22 cellular contexts compared by ENCODE assay signal in genomic region chr3:89571707-89572106, GRCh38.
A peak's percentile ranks its signal among the peaks of the same experiment; 100 is the strongest.
DNase-seq lines count a peak whose midpoint lies in the region; ATAC-seq and TF ChIP-seq lines count a peak whose summit lies in the region.
"Had no signal": no experiment of that assay in that cellular context is flagged by ENCODE, and none has a peak within 500 bp of the region (broad histone marks: within the 10 kb centered on the region; RNA-seq: fewer than 3 reads in every experiment).

No MANE protein-coding gene starts in this region.

- peak; percentile 32 for DNase-seq in NCI-H1694 (lab: John Stamatoyannopoulos, UW)
- DNase-seq in globus pallidus (ENCODE audit: low spot score): peak; percentile 11
- DNase-seq in right cardiac atrium: peak; percentile 57 to 84 (median 82)
- DNase-seq in psoas muscle: peak in 1 of 2 donors; percentile 44
- no peak for DNase-seq in GM19240 (ENCODE audit: insufficient read length, low spot score)
- no peak for DNase-seq in epidermal melanocyte (ENCODE audit: insufficient read length, low spot score)
- no peak for DNase-seq in cerebellar cortex (ENCODE audit: low spot score)
- DNase-seq: activated CD4-positive, alpha-beta T cell treated with anti-CD3 and anti-CD28 coated beads for 1 hour; activated gamma-delta T cell; activated T-cell treated with anti-CD3 and anti-CD28 coated beads, Interleukin-2, amount 50 U/mL, for 1 hour; COR-L47; foreskin melanocyte; H7; kidney; mesendoderm; naive thymus-derived CD4-positive, alpha-beta T cell; NCI-H2081 treated with DMSO at 0.1 percent for 48 hours; NK-92 treated with Interleukin-12 subunit alpha and Interleukin-12 subunit beta, amount 100 ng/mL, for 24 hours; tibial artery had no signal

- H3K4me3 ChIP-seq in right cardiac atrium (ENCODE audit: low read length) (no peak overlapping the region), psoas muscle (peak overlapping the region; percentile 33)
- H3K4me3 ChIP-seq: BLaER1 treated with 17β-estradiol and CSF1 and Interleukin-3, amounts not matched to agents 10 nM and 100 nM; SJCRH30; tibial artery had no signal

- TF ChIP-seq CTCF in psoas muscle (IDR thresholded peaks at IDR 0.05): no peak

- ATAC-seq in right cardiac atrium (peak; percentile 83 to 92), psoas muscle (peak; percentile 44 to 92 (median 71)), HG03045 (IDR thresholded peaks at IDR 0.05; ENCODE audit: unreplicated experiment) (no peak)
- ATAC-seq: naive thymus-derived CD4-positive, alpha-beta T cell had no signal

- H3K27me3 ChIP-seq in right cardiac atrium (ENCODE audit: control insufficient read depth, insufficient read depth) (no peaks in the 10 kb centered on the region), psoas muscle (ENCODE audit: insufficient read depth in 3 of 3, low read length in 2 of 3) (no peaks in the 10 kb centered on the region)
- H3K27me3 ChIP-seq: BLaER1 treated with 17β-estradiol and CSF1 and Interleukin-3, amounts not matched to agents 10 nM and 100 nM; SJCRH30; tibial artery had no signal

- H3K9me3 ChIP-seq in right cardiac atrium (ENCODE audit: control insufficient read depth, low read length) (no peaks in the 10 kb centered on the region), psoas muscle (no peaks in the 10 kb centered on the region)
- H3K9me3 ChIP-seq: BLaER1 treated with 17β-estradiol and CSF1 and Interleukin-3, amounts not matched to agents 10 nM and 100 nM; SJCRH30 had no signal

- WGBS in right cardiac atrium: 36% methylated on average over 7 of the region's 7 CpGs
- 28 to 44% (median 30%) methylated on average over 7 of the region's 7 CpGs for WGBS in psoas muscle, 3 donors

- intact Hi-C loops in right cardiac atrium (cut with DNase I) (no loop called here), psoas muscle (cut with DNase I) (no loop called here)

- no peaks in the 10 kb centered on the region for H3K4me1 ChIP-seq in right cardiac atrium (ENCODE audit: control insufficient read depth, insufficient read depth, low read length)
- H3K4me1 ChIP-seq in psoas muscle: peaks cover 3% of the 10 kb centered on the region
- H3K4me1 ChIP-seq: SJCRH30 had no signal

- no peaks in the 10 kb centered on the region for H3K36me3 ChIP-seq in psoas muscle (ENCODE audit: insufficient read depth in 1 of 2, low read depth in 1 of 2)
- H3K36me3 ChIP-seq: BLaER1 treated with 17β-estradiol and CSF1 and Interleukin-3, amounts not matched to agents 10 nM and 100 nM; SJCRH30; tibial artery had no signal

- H3K27ac ChIP-seq in right cardiac atrium (ENCODE audit: low read length) (no peak overlapping the region), psoas muscle (no peak overlapping the region)
- H3K27ac ChIP-seq: BLaER1 treated with 17β-estradiol and CSF1 and Interleukin-3, amounts not matched to agents 10 nM and 100 nM; SJCRH30; tibial artery had no signal

Comparison
In these comparisons a context has a peak if more than half of its experiments do, and no peak if none do; other contexts are left out.
1. DNase-seq: peak in NCI-H1694 (single experiment), globus pallidus (single experiment) and right cardiac atrium (3 of 3); none in GM19240 (single experiment), epidermal melanocyte (single experiment) and cerebellar cortex (single experiment).